8 cellular contexts compared by ENCODE assay signal in genomic region chr16:12546918-12547607, GRCh38.
A peak's percentile ranks its signal among the peaks of the same experiment; 100 is the strongest.
DNase-seq lines count a peak whose midpoint lies in the region; ATAC-seq and TF ChIP-seq lines count a peak whose summit lies in the region.

No MANE protein-coding gene starts in this region.

- in situ Hi-C loops in GM13976 (cut with MboI; ENCODE audit: low sequenced_read_pairs, unreplicated experiment): no loop called here

- peaks cover 8% of the 10 kb centered on the region for H4K20me1 ChIP-seq in osteoblast (ENCODE audit: insufficient read depth, low read length)

- ATAC-seq in GM19455 (IDR thresholded peaks at IDR 0.05; ENCODE audit: unreplicated experiment): peak; percentile 56
- ATAC-seq in HG03139 (IDR thresholded peaks at IDR 0.05; ENCODE audit: unreplicated experiment): peak; percentile 51
- ATAC-seq in effector memory CD8-positive, alpha-beta T cell (replicated peaks): no peak

- H3K9me3 Mint-ChIP-seq in activated T-helper 1 cell treated with anti-CD3 and anti-CD28 coated beads, Interleukin-12 subunit alpha, Interleukin-12 subunit beta, Interleukin-2, Interleukin-4 antibody, amounts not matched to agents 30 ng/mL and 10 ng/mL and 1 ng/mL, durations not matched to agents 14 hours and 24 hours and 36 hours: no peaks in the 10 kb centered on the region
- no peaks in the 10 kb centered on the region for H3K9me3 Mint-ChIP-seq in effector memory CD8-positive, alpha-beta T cell

- peaks cover 24% of the 10 kb centered on the region for H3K36me3 Mint-ChIP-seq in activated T-helper 1 cell treated with anti-CD3 and anti-CD28 coated beads, Interleukin-12 subunit alpha, Interleukin-12 subunit beta, Interleukin-2, Interleukin-4 antibody, amounts not matched to agents 30 ng/mL and 10 ng/mL and 1 ng/mL, durations not matched to agents 14 hours and 24 hours and 36 hours (ENCODE audit: low read depth)
- no peaks in the 10 kb centered on the region for H3K36me3 Mint-ChIP-seq in effector memory CD8-positive, alpha-beta T cell (ENCODE audit: insufficient read depth)

- no peaks in the 10 kb centered on the region for H3K79me2 ChIP-seq in osteoblast (ENCODE audit: insufficient read depth, low read length)

- DNase-seq in GM13976 (ENCODE audit: low spot score) (peak; percentile 49), SK-N-DZ (ENCODE audit: low spot score) (no peak), osteoblast (ENCODE audit: insufficient read length, low spot score, missing footprints) (no peak)
- no peak for DNase-seq in activated T-helper 1 cell treated with anti-CD3 and anti-CD28 coated beads, Interleukin-12 subunit alpha, Interleukin-12 subunit beta, Interleukin-2, Interleukin-4 antibody, amounts not matched to agents 30 ng/mL and 10 ng/mL and 1 ng/mL, durations not matched to agents 14 hours and 24 hours and 36 hours (ENCODE audit: low spot score)
- no peak for DNase-seq in effector memory CD8-positive, alpha-beta T cell
- no peak for DNase-seq in stimulated activated CD8-positive, alpha-beta memory T cell treated with anti-CD3 and anti-CD28 coated beads, Interleukin-4, amount 100 ng/mL, for 48 hours

- H3K9me3 ChIP-seq in osteoblast (ENCODE audit: low read depth, low read length): no peaks in the 10 kb centered on the region

- H3K27ac ChIP-seq in osteoblast (ENCODE audit: low read depth, low read length): no peak overlapping the region

- no peaks in the 10 kb centered on the region for H3K4me1 ChIP-seq in osteoblast (ENCODE audit: insufficient read depth, low read length)

- no peaks in the 10 kb centered on the region for H3K36me3 ChIP-seq in osteoblast (ENCODE audit: insufficient read depth, low read length)

- no peak overlapping the region for H2AFZ ChIP-seq in osteoblast (ENCODE audit: low read length)

- intact Hi-C loops in activated T-helper 1 cell treated with anti-CD3 and anti-CD28 coated beads, Interleukin-12 subunit alpha, Interleukin-12 subunit beta, Interleukin-2, Interleukin-4 antibody, amounts not matched to agents 30 ng/mL and 10 ng/mL and 1 ng/mL, durations not matched to agents 14 hours and 24 hours and 36 hours (cut with micrococcal nuclease): loop anchor here (1.0 kb wide), 1 partner anchor 8 kb away; no protein-coding TSS in a partner anchor

- no peaks in the 10 kb centered on the region for H3K27me3 ChIP-seq in osteoblast (ENCODE audit: insufficient read depth, low read length)

- H3K27me3 Mint-ChIP-seq in activated T-helper 1 cell treated with anti-CD3 and anti-CD28 coated beads, Interleukin-12 subunit alpha, Interleukin-12 subunit beta, Interleukin-2, Interleukin-4 antibody, amounts not matched to agents 30 ng/mL and 10 ng/mL and 1 ng/mL, durations not matched to agents 14 hours and 24 hours and 36 hours (ENCODE audit: insufficient read depth): no peaks in the 10 kb centered on the region
- no peaks in the 10 kb centered on the region for H3K27me3 Mint-ChIP-seq in effector memory CD8-positive, alpha-beta T cell

- no peak overlapping the region for H3K4me2 ChIP-seq in osteoblast (ENCODE audit: insufficient read depth, low read length)

- H3K4me3 Mint-ChIP-seq in activated T-helper 1 cell treated with anti-CD3 and anti-CD28 coated beads, Interleukin-12 subunit alpha, Interleukin-12 subunit beta, Interleukin-2, Interleukin-4 antibody, amounts not matched to agents 30 ng/mL and 10 ng/mL and 1 ng/mL, durations not matched to agents 14 hours and 24 hours and 36 hours: peak overlapping the region; percentile 70
- no peak overlapping the region for H3K4me3 Mint-ChIP-seq in effector memory CD8-positive, alpha-beta T cell

- TF ChIP-seq CTCF in GM13976 (IDR thresholded peaks at IDR 0.05; ENCODE audit: borderline replicate concordance, control extremely low read depth, extremely low read depth, insufficient read depth, missing control alignments) (no peak), osteoblast (IDR thresholded peaks at IDR 0.05; ENCODE audit: extremely low read depth, low read depth, low read length) (no peak)

- H3K27ac Mint-ChIP-seq in activated T-helper 1 cell treated with anti-CD3 and anti-CD28 coated beads, Interleukin-12 subunit alpha, Interleukin-12 subunit beta, Interleukin-2, Interleukin-4 antibody, amounts not matched to agents 30 ng/mL and 10 ng/mL and 1 ng/mL, durations not matched to agents 14 hours and 24 hours and 36 hours: peak overlapping the region; percentile 85
- H3K27ac Mint-ChIP-seq in effector memory CD8-positive, alpha-beta T cell: peak overlapping the region in 1 of 2 donors; percentile 8

- H3K4me1 Mint-ChIP-seq in activated T-helper 1 cell treated with anti-CD3 and anti-CD28 coated beads, Interleukin-12 subunit alpha, Interleukin-12 subunit beta, Interleukin-2, Interleukin-4 antibody, amounts not matched to agents 30 ng/mL and 10 ng/mL and 1 ng/mL, durations not matched to agents 14 hours and 24 hours and 36 hours (ENCODE audit: low read depth): peaks cover 96% of the 10 kb centered on the region
- peaks cover 8 to 14% of the 10 kb centered on the region in 2 donors for H3K4me1 Mint-ChIP-seq in effector memory CD8-positive, alpha-beta T cell (ENCODE audit: low read depth in 2 of 2)

- no peak overlapping the region for H3K4me3 ChIP-seq in osteoblast (ENCODE audit: insufficient read depth, low read length)
